Comparison of ENCODE assay signal across 9 cellular contexts in the genomic region with DNA sequence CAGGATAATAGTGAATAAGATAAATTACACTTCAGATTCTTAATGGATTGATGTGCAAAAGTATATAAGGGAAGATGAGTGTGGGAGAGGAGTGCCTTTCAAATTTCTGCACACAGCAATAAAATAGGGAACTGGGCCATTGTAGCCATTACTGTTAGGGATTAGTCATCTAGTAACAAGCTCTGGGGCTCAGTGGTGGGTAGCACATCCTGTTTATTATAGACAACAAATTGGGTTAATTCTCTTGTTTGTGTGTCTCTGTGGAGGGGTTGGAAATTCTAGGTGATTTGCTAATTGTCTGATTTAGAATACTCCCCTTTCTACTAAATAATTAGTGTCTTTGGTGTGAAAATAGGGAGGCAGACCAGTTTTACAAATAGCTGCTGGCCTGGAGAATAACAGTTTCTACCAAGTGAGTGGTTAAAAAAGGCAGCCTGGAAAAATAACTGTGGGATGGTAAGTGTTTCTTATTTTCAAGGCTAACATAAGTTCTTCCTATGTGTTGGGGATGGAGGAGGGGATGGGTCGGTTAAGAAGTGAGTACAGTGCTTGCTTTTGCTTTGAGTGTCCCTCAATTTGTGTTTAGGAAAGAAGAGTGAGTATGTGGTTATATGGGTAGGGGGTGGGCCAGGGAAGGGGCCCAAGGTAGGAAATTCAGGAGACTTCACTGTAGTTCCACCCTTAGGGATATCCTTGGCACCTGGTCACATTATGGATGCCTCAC. TPM values are rescaled to one million over a fixed set of nuclear protein-coding genes. Genes with fewer than 3 reads are reported as not detected.
A peak's percentile ranks its signal among the peaks of the same experiment; 100 is the strongest.
DNase-seq lines count a peak whose midpoint lies in the region; ATAC-seq, FAIRE-seq and TF ChIP-seq lines count a peak whose summit lies in the region.
"Had no signal": no experiment of that assay in that cellular context is flagged by ENCODE, and none has a peak within 500 bp of the region (broad histone marks: within the 10 kb centered on the region; RNA-seq: fewer than 3 reads in every experiment).

No MANE protein-coding gene starts in this region.

- peak overlapping the region; percentile 13 for H2AFZ ChIP-seq in GM12878 (ENCODE audit: control insufficient read depth, low read depth, low read length)

- no peak for TF ChIP-seq RAD21 in GM12878 (IDR thresholded peaks at IDR 0.05; ENCODE audit: insufficient read depth, low read depth, low read length)

- no TSS peak for BruUV-seq in GM12878 (replicated peaks; lab: Mats Ljungman, UMichigan)

- peak overlapping the region; percentile 79 for H3K27ac ChIP-seq in GM12878 (ENCODE audit: control insufficient read depth, insufficient read depth)
- no peak overlapping the region for H3K27ac ChIP-seq in naive thymus-derived CD4-positive, alpha-beta T cell (ENCODE audit: low read depth, low read length)
- no peak overlapping the region for H3K27ac ChIP-seq in spleen

- no peaks in the 10 kb centered on the region for H3K9me3 Mint-ChIP-seq in naive thymus-derived CD4-positive, alpha-beta T cell
- H3K9me3 Mint-ChIP-seq: brain had no signal

- CTCF ChIA-PET in GM12878 (lab: Yijun Ruan, JAX), result interaction anchor here (0.6 kb wide), 1 partner anchor 847 kb away, joined by 5 read pairs; no protein-coding TSS in a partner anchor
- CTCF ChIA-PET in naive thymus-derived CD4-positive, alpha-beta T cell (lab: Charles Lee), result no interaction called here

- in situ Hi-C loops in GM12878 (cut with MboI), result no loop called here

- H3K27me3 ChIP-seq in GM12878 (replicated peaks in 1 of 2; ENCODE audit: control insufficient read depth in 2 of 2, insufficient read depth in 2 of 2, low read length in 1 of 2) (no peaks in the 10 kb centered on the region), spleen (replicated peaks in 1 of 7) (no peaks in the 10 kb centered on the region)
- H3K27me3 ChIP-seq in naive thymus-derived CD4-positive, alpha-beta T cell (ENCODE audit: control insufficient read depth in 2 of 2, insufficient read depth in 2 of 2, low read length in 2 of 2), result no peaks in the 10 kb centered on the region

- H3K4me1 ChIP-seq in GM12878 (ENCODE audit: control insufficient read depth, insufficient read depth, low read length), result peaks cover 11% of the 10 kb centered on the region; the same call in 1 of the 2 replicates
- H3K4me1 ChIP-seq in naive thymus-derived CD4-positive, alpha-beta T cell (ENCODE audit: control insufficient read depth in 2 of 2, insufficient read depth in 2 of 2, low read length in 2 of 2), result no peaks in the 10 kb centered on the region
- H3K4me1 ChIP-seq in spleen, result no peaks in the 10 kb centered on the region

- H3K4me3 Mint-ChIP-seq in naive thymus-derived CD4-positive, alpha-beta T cell, result no peak overlapping the region
- H3K4me3 Mint-ChIP-seq: brain had no signal

- H3K4me2 ChIP-seq in GM12878 (ENCODE audit: control insufficient read depth, insufficient read depth), result peak overlapping the region; percentile 48

- RAD21 ChIA-PET in GM12878 (lab: Charles Lee; ENCODE audit: unreplicated experiment), result interaction anchor here (0.9 to 2.5 kb wide), 2 partner anchors 9 to 33 kb away, joined by 3 to 6 read pairs; no protein-coding TSS in a partner anchor

- DNase-seq in GM12878 (ENCODE audit: low read depth, low spot score), result peak; percentile 54
- no peak for DNase-seq in naive thymus-derived CD4-positive, alpha-beta T cell
- DNase-seq in medulla oblongata (ENCODE audit: extremely low spot score), result no peak
- no peak for DNase-seq in spleen
- DNase-seq in NCI-H1105 (lab: John Stamatoyannopoulos, UW), result no peak

- no peak overlapping the region; the same call in 1 of the 2 replicates for H3K9ac ChIP-seq in GM12878 (ENCODE audit: control insufficient read depth, insufficient read depth, low read length)

- SMC1A ChIA-PET in GM12878 (lab: Charles Lee; ENCODE audit: uncharacterized antibody, unreplicated experiment), result interaction anchor here (0.8 to 1.5 kb wide), 5 partner anchors 9 to 33 kb away, joined by 3 to 5 read pairs (median 3); no protein-coding TSS in a partner anchor

- peaks cover 0 to 13% (median 0%) of the 10 kb centered on the region in 7 donors for H3K4me1 Mint-ChIP-seq in naive thymus-derived CD4-positive, alpha-beta T cell
- H3K4me1 Mint-ChIP-seq: brain had no signal

- TF ChIP-seq POLR2A in GM12878 (IDR thresholded peaks at IDR 0.05; ENCODE audit: low read depth, low read length) (no peak), spleen (IDR thresholded peaks at IDR 0.05) (no peak)

- POLR2A ChIA-PET in GM12878 (lab: Charles Lee), result interaction anchor here (1.0 to 1.2 kb wide), 2 partner anchors 12 to 131 kb away, joined by 3 read pairs; no protein-coding TSS in a partner anchor
- POLR2A ChIA-PET in naive thymus-derived CD4-positive, alpha-beta T cell (lab: Charles Lee), result no interaction called here

- ATAC-seq in GM18502 (IDR thresholded peaks at IDR 0.05; ENCODE audit: poor library complexity, unreplicated experiment), result peak; percentile 98
- peak; percentile 77 for ATAC-seq in GM21526 (IDR thresholded peaks at IDR 0.05; ENCODE audit: low FRiP score, unreplicated experiment)
- ATAC-seq in HG03469 (IDR thresholded peaks at IDR 0.05; ENCODE audit: unreplicated experiment), result peak; percentile 80
- ATAC-seq in GM12878, result peak; percentile 99
- ATAC-seq in naive thymus-derived CD4-positive, alpha-beta T cell, result no peak

- H3K27me3 Mint-ChIP-seq in naive thymus-derived CD4-positive, alpha-beta T cell, result no peaks in the 10 kb centered on the region
- H3K27me3 Mint-ChIP-seq: brain had no signal

- 8% methylated on average over 1 of the region's 1 CpG for WGBS in GM12878 (ENCODE audit: insufficient coverage, insufficient replicate concordance, low lambda C conversion rate, missing lambda C conversion rate)
- WGBS in spleen, 5 donors, result 73 to 88% (median 85%) methylated on average over 1 of the region's 1 CpG

- H3K9me3 ChIP-seq in GM12878 (replicated peaks; ENCODE audit: control insufficient read depth, insufficient read depth, low read length) (no peaks in the 10 kb centered on the region), spleen (no peaks in the 10 kb centered on the region)
- no peaks in the 10 kb centered on the region for H3K9me3 ChIP-seq in naive thymus-derived CD4-positive, alpha-beta T cell (ENCODE audit: control insufficient read depth in 2 of 3, low read length in 3 of 3)

- H3K4me3 ChIP-seq in GM12878, result peak overlapping the region; percentile 19
- no peak overlapping the region for H3K4me3 ChIP-seq in naive thymus-derived CD4-positive, alpha-beta T cell (ENCODE audit: low read length)
- H3K4me3 ChIP-seq in spleen, result no peak overlapping the region

- peaks cover 0 to 20% (median 0%) of the 10 kb centered on the region in 5 donors for H3K36me3 Mint-ChIP-seq in naive thymus-derived CD4-positive, alpha-beta T cell
- H3K36me3 Mint-ChIP-seq: brain had no signal

- no peak overlapping the region for H3K27ac Mint-ChIP-seq in naive thymus-derived CD4-positive, alpha-beta T cell

- intact Hi-C loops in GM12878 (cut with micrococcal nuclease; ENCODE audit: unreplicated experiment), result loop anchor here (2.0 kb wide), 1 partner anchor 43 kb away; a partner anchor contains a TSS
- intact Hi-C loops in naive thymus-derived CD4-positive, alpha-beta T cell (cut with micrococcal nuclease), result no loop called here
- intact Hi-C loops in spleen (cut with DNase I; ENCODE audit: low total_unique reads), result no loop called here

- no peaks in the 10 kb centered on the region for H3K79me2 ChIP-seq in GM12878 (ENCODE audit: control insufficient read depth, insufficient read depth, low read length)

- peaks cover 0 to 3% of the 10 kb centered on the region in 2 experiments; a peak in 2 of 4 replicates for H3K36me3 ChIP-seq in GM12878 (ENCODE audit: control insufficient read depth in 2 of 2, insufficient read depth in 2 of 2, low read length in 1 of 2)
- H3K36me3 ChIP-seq in naive thymus-derived CD4-positive, alpha-beta T cell (ENCODE audit: control insufficient read depth in 2 of 3, insufficient read depth in 3 of 3, low read length in 3 of 3), result peaks cover 0 to 4% (median 0%) of the 10 kb centered on the region in 3 experiments
- peaks cover 0 to 45% (median 0%) of the 10 kb centered on the region in 6 donors for H3K36me3 ChIP-seq in spleen

- TF ChIP-seq CTCF in GM12878 (IDR thresholded peaks at IDR 0.05 in 2 of 3, conservative IDR thresholded peaks at IDR 0.05 in 1 of 3; ENCODE audit: control insufficient read depth in 2 of 3, extremely low read depth in 1 of 3, insufficient read depth in 1 of 3, low read depth in 3 of 3, low read length in 3 of 3) (no peak), spleen (IDR thresholded peaks at IDR 0.05 in 8 of 11, conservative IDR thresholded peaks at IDR 0.05 in 3 of 11) (no peak)

- H4K20me1 ChIP-seq in GM12878 (ENCODE audit: control insufficient read depth, insufficient read depth), result no peaks in the 10 kb centered on the region

- FAIRE-seq in GM12878 (lab: Jason Lieb, UNC), result peak; percentile 71

- peak in 1 of 2 experiments; percentile 73; a peak in 1 of 4 replicates for TF ChIP-seq EP300 in GM12878 (IDR thresholded peaks at IDR 0.05; ENCODE audit: borderline replicate concordance in 1 of 2, control insufficient read depth in 1 of 2, low read depth in 2 of 2, low read length in 2 of 2)

RNA-seq across cellular contexts. Expression of a gene that starts 43.3 kb away (rescaled TPM):
- total RNA-seq in GM12878 (2013; cell fraction: nucleolus; rRNA removed), result 110 and 138 TPM in 2 replicates
- total RNA-seq in GM12878 (2014; rRNA removed) (60.8 and 63.7 TPM in 2 replicates), GM12878 (2014; rRNA removed; fragmentation: Illumina TruSeq; extraction: Trizol) (43.5 and 45.3 TPM in 2 replicates), GM12878 (2021) (70.0 and 74.3 TPM in 2 replicates), spleen (100 to 1,000 TPM in 3 of 7 donors, 10 to 100 TPM in 4; 79.7 to 142 (median 93.7) TPM)
- 23.8 TPM for polyA plus RNA-seq in GM12878 (2011; ENCODE audit: low read depth)
- polyA plus RNA-seq in GM12878 (2011; rRNA removed) (49.8 and 93.5 TPM in 2 replicates), GM12878 (2014; fragmentation: Illumina TruSeq; extraction: Trizol) (39.0 and 81.5 TPM in 2 replicates), GM12878 (2014; fragmentation: Nextera tagmentation; extraction: Ambion mirVana) (10 to 100 TPM in 1 of 2 experiments, 1 to 10 TPM in 1; 6.3 to 10.5 TPM), GM12878 (2014; rRNA removed) (58.4 and 69.0 TPM in 2 replicates), GM12878 (2016; fragmentation: Nextera tagmentation; extraction: Ambion mirVana) (10 to 100 TPM; 17.4 to 84.9 TPM), spleen (10 to 100 TPM; 21.5 to 30.9 (median 25.8) TPM)
- 136 and 180 TPM in 2 replicates for polyA plus RNA-seq in GM12878 (2011; cell fraction: cytosol; rRNA removed)
- polyA plus RNA-seq in GM12878 (2011; cell fraction: nucleus; rRNA removed), result 97.3 and 107 TPM in 2 replicates
- polyA plus RNA-seq in GM12878 (2012), result 39.5 and 41.8 TPM in 2 replicates
- polyA minus RNA-seq in GM12878 (2011; rRNA and poly(A)+ RNA removed), result 157 TPM in 2 replicates
- 40.6 and 52.5 TPM in 2 replicates for polyA minus RNA-seq in GM12878 (2011; cell fraction: cytosol; rRNA and poly(A)+ RNA removed)
- 20.9 and 30.4 TPM in 2 replicates for polyA minus RNA-seq in GM12878 (2011; cell fraction: nucleus; rRNA and poly(A)+ RNA removed)
- total RNA-seq in naive thymus-derived CD4-positive, alpha-beta T cell, result 100 to 1,000 TPM in 1 of 5 experiments, 10 to 100 TPM in 4; 81.0 to 107 (median 91.6) TPM
- polyA plus RNA-seq in naive thymus-derived CD4-positive, alpha-beta T cell, result 100 to 1,000 TPM; 104 to 106 TPM
